Comparison of ENCODE assay signal across 8 cellular contexts in the genomic region with DNA sequence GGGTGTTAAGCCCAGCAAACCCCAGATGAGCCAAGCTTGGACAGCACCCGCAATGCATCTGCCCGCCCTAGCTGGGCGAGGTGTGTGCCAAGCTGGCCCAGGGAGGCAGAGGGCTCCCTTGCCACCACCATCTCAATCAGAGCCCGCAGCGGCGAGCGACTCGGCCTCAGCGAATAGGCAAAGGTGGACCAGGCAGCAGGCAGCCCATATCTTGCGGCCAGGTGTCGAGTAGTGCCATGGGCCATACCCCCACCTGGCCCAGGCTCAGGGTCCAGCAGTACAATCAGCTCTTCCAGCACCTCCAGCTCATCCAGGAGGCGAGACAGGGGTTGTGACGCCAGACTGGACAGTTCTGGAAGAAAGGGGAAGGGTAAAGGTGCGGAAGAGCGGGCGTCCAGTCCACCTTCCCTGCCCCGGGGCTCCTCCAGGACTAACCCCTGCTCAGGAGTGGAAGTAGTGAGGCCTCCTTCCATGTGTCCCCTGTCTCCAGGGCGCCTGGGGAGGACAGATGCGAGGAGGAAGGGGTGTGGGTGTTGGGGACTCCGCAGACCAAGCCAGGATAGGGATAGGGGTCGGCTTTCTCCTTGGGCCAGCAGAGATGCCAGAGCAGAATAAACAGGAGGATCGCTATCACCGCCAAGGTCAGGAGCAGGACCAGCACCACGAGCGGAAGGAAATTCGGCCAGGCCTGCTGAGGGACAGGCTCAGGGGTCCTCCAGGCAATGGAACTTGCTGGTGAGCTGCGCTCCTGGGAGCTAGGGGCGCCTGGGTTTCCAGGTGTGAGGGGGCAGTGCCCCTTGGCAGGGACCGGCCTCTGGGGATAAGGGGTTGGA. TPM values are rescaled to one million over a fixed set of nuclear protein-coding genes. Genes with fewer than 3 reads are reported as not detected.
A peak's percentile ranks its signal among the peaks of the same experiment; 100 is the strongest.
DNase-seq lines count a peak whose midpoint lies in the region; ATAC-seq and TF ChIP-seq lines count a peak whose summit lies in the region.

No MANE protein-coding gene starts in this region.

- H3F3A ChIP-seq in DOHH2 (ENCODE audit: control insufficient read depth, insufficient read depth) (peaks cover 16% of the 10 kb centered on the region), OCI-LY1 (ENCODE audit: insufficient read depth, low read length) (no peaks in the 10 kb centered on the region)

- peak overlapping the region; percentile 95 for H3K4me2 ChIP-seq in DOHH2 (ENCODE audit: low read length)
- peak overlapping the region; percentile 98 for H3K4me2 ChIP-seq in OCI-LY1 (ENCODE audit: low read length)

- 0 out of 2 replicates have a peak overlapping the region, but pooled peaks have one; percentile 29 for H3K27ac ChIP-seq in DOHH2 (ENCODE audit: low read depth, low read length)
- no peak overlapping the region for H3K27ac ChIP-seq in OCI-LY1 (ENCODE audit: low read depth, low read length, poor library complexity, severe bottlenecking)

- ATAC-seq in GM19467 (IDR thresholded peaks at IDR 0.05; ENCODE audit: unreplicated experiment), result no peak
- no peak for ATAC-seq in HG03039 (IDR thresholded peaks at IDR 0.05; ENCODE audit: unreplicated experiment)

- H2AFZ ChIP-seq in OCI-LY1 (ENCODE audit: low read length), result no peak overlapping the region

- no peak overlapping the region for H3K27ac Mint-ChIP-seq in endothelial cell (ENCODE audit: unreplicated experiment)
- H3K27ac Mint-ChIP-seq in osteocyte (ENCODE audit: unreplicated experiment), result no peak overlapping the region

- H3K4me3 Mint-ChIP-seq in endothelial cell (ENCODE audit: unreplicated experiment) (peak overlapping the region; percentile 56), osteocyte (ENCODE audit: unreplicated experiment) (peak overlapping the region; percentile 84)

- peak overlapping the region; percentile 72 for H3K9ac ChIP-seq in OCI-LY1 (ENCODE audit: low read length)

- no peak for TF ChIP-seq CTCF in DOHH2 (IDR thresholded peaks at IDR 0.05; ENCODE audit: low read depth, low read length, poor library complexity, severe bottlenecking)
- no peak for TF ChIP-seq CTCF in OCI-LY1 (IDR thresholded peaks at IDR 0.05; ENCODE audit: low read length)
- TF ChIP-seq CTCF in endothelial cell (IDR thresholded peaks at IDR 0.05; ENCODE audit: unreplicated experiment), result no peak
- no peak for TF ChIP-seq CTCF in osteocyte (IDR thresholded peaks at IDR 0.05)

- H3K27me3 Mint-ChIP-seq in endothelial cell (ENCODE audit: unreplicated experiment), result peaks cover 24% of the 10 kb centered on the region
- no peaks in the 10 kb centered on the region for H3K27me3 Mint-ChIP-seq in osteocyte (ENCODE audit: unreplicated experiment)

- H3K79me2 ChIP-seq in DOHH2 (ENCODE audit: control insufficient read depth, low read length) (no peaks in the 10 kb centered on the region), OCI-LY1 (ENCODE audit: insufficient read depth, low read length) (no peaks in the 10 kb centered on the region)

- peaks cover 48% of the 10 kb centered on the region for H3K4me1 ChIP-seq in DOHH2 (ENCODE audit: control insufficient read depth, low read length)
- peaks cover 45% of the 10 kb centered on the region for H3K4me1 ChIP-seq in OCI-LY1 (ENCODE audit: insufficient read depth, low read length, severe bottlenecking)

- H4K20me1 ChIP-seq in DOHH2 (ENCODE audit: control insufficient read depth, insufficient read depth, low read depth, low read length) (no peaks in the 10 kb centered on the region), OCI-LY1 (ENCODE audit: insufficient read depth, low read length) (no peaks in the 10 kb centered on the region)

- H3K9me2 ChIP-seq in DOHH2 (replicated peaks; ENCODE audit: control insufficient read depth, low read length), result no peaks in the 10 kb centered on the region
- no peaks in the 10 kb centered on the region for H3K9me2 ChIP-seq in OCI-LY1 (ENCODE audit: low read depth, low read length)

- H3K27me3 ChIP-seq in DOHH2 (ENCODE audit: control insufficient read depth, low read length) (no peaks in the 10 kb centered on the region), OCI-LY1 (ENCODE audit: insufficient read depth, low read length) (no peaks in the 10 kb centered on the region)

- no peak for DNase-seq in endothelial cell (ENCODE audit: low spot score)
- DNase-seq in osteocyte (ENCODE audit: extremely low spot score, unreplicated experiment), result no peak
- DNase-seq in SW480 (ENCODE audit: low spot score), result no peak
- no peak for DNase-seq in DMS79 (lab: John Stamatoyannopoulos, UW)

- H3K36me3 ChIP-seq in DOHH2 (ENCODE audit: control insufficient read depth, low read length) (peaks cover 45% of the 10 kb centered on the region), OCI-LY1 (ENCODE audit: insufficient read depth, low read length) (peaks cover 42% of the 10 kb centered on the region)

- peaks cover 17% of the 10 kb centered on the region for H3K4me1 Mint-ChIP-seq in endothelial cell (ENCODE audit: unreplicated experiment)
- H3K4me1 Mint-ChIP-seq in osteocyte (ENCODE audit: unreplicated experiment), result peaks cover 13% of the 10 kb centered on the region

- peaks cover 5% of the 10 kb centered on the region; the same call in 1 of the 2 replicates for H3K9me3 ChIP-seq in DOHH2 (ENCODE audit: control insufficient read depth, insufficient read depth, low read length)
- no peaks in the 10 kb centered on the region for H3K9me3 ChIP-seq in OCI-LY1 (ENCODE audit: low read length)

- H3K36me3 Mint-ChIP-seq in endothelial cell (ENCODE audit: low read depth, unreplicated experiment) (peaks cover 27% of the 10 kb centered on the region), osteocyte (ENCODE audit: unreplicated experiment) (peaks cover 33% of the 10 kb centered on the region)

- H3K4me3 ChIP-seq in DOHH2 (ENCODE audit: low read length) (peak overlapping the region; percentile 87), OCI-LY1 (ENCODE audit: low read depth, low read length, poor library complexity, severe bottlenecking) (peak overlapping the region; percentile 71)

- no peaks in the 10 kb centered on the region for H3K9me3 Mint-ChIP-seq in endothelial cell (ENCODE audit: unreplicated experiment)
- H3K9me3 Mint-ChIP-seq in osteocyte (ENCODE audit: unreplicated experiment), result no peaks in the 10 kb centered on the region

RNA-seq across cellular contexts. Expression of a gene that starts 2.8 kb away (rescaled TPM):
- 3.2 TPM for total RNA-seq in endothelial cell (ENCODE audit: unreplicated experiment)
- 2.3 and 3.1 TPM in 2 replicates for total RNA-seq in osteocyte

RNA-seq across cellular contexts. Expression of a gene that starts 5.7 kb away (rescaled TPM):
- total RNA-seq in endothelial cell (ENCODE audit: unreplicated experiment) (12.0 TPM), osteocyte (35.9 and 44.9 TPM in 2 replicates)

RNA-seq across cellular contexts. Expression of a gene that starts 6.0 kb away (rescaled TPM):
- total RNA-seq in endothelial cell (ENCODE audit: unreplicated experiment) (99.0 TPM), osteocyte (71.4 and 72.6 TPM in 2 replicates)

RNA-seq across cellular contexts. Expression of a gene that starts 8.9 kb away (rescaled TPM):
- total RNA-seq in endothelial cell (ENCODE audit: unreplicated experiment), result 9.0 TPM
- 14.1 and 15.7 TPM in 2 replicates for total RNA-seq in osteocyte

RNA-seq across cellular contexts. Expression of a gene that starts 17.3 kb away (rescaled TPM):
- total RNA-seq in endothelial cell (ENCODE audit: unreplicated experiment) (not detected), osteocyte (0.37 and 0.64 TPM in 2 replicates)
